In the genomic region with DNA sequence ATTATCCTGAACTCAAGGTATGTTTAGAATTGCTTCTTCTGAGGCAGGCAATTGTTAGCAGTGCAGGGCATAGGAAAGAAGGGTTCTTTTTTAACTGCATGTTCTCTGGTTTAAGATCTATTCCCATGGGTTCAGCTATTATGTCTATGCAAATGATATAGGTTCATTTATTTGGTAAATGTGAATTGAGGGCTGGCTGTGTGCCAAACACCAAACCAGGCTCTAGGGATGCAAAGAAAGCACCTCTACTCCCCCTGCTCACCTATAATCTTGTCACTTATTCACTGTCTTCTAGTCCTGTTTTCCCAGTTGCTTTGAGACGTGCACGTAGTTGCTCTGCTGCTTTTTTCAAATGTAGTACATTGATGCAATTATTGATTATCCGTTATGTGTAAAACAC, we compare ENCODE assay signal across 8 cellular contexts. TPM values are rescaled to one million over a fixed set of nuclear protein-coding genes. Genes with fewer than 3 reads are reported as not detected.
DNase-seq lines count a peak whose midpoint lies in the region; ATAC-seq and TF ChIP-seq lines count a peak whose summit lies in the region.

No MANE protein-coding gene starts in this region.

- peak overlapping the region; percentile 100 for H2AFZ ChIP-seq in PC-9

- H3K9me2 ChIP-seq in PC-9 (ENCODE audit: insufficient read depth), result no peaks in the 10 kb centered on the region

- intact Hi-C loops in PC-9 (cut with micrococcal nuclease; ENCODE audit: unreplicated experiment), result loop anchor here (10.0 kb wide), 1 partner anchor 490 kb away; no protein-coding TSS in a partner anchor
- intact Hi-C loops in esophagus squamous epithelium (cut with DNase I), result no loop called here

- H3F3A ChIP-seq in PC-9 (ENCODE audit: insufficient read depth, low read depth), result no peaks in the 10 kb centered on the region

- TF ChIP-seq CTCF in PC-9 (conservative IDR thresholded peaks at IDR 0.05), result no peak
- TF ChIP-seq CTCF in esophagus squamous epithelium (IDR thresholded peaks at IDR 0.05), result no peak

- POLR2A ChIA-PET in PC-9 (lab: Charles Lee; ENCODE audit: unreplicated experiment), result no interaction called here

- H4K20me1 ChIP-seq in PC-9 (ENCODE audit: insufficient read depth), result no peaks in the 10 kb centered on the region; the same call in 1 of the 2 replicates

- DNase-seq in PC-9 (no peak), esophagus squamous epithelium (lab: John Stamatoyannopoulos, UW) (no peak), putamen (ENCODE audit: low spot score) (peak; percentile 4), mucosa of gallbladder (ENCODE audit: low spot score) (no peak)

- H3K27ac ChIP-seq in PC-9 (no peak overlapping the region), esophagus squamous epithelium (peak overlapping the region; percentile 81 to 91 (median 88))

- no peaks in the 10 kb centered on the region for H3K27me3 ChIP-seq in PC-9 (ENCODE audit: insufficient read depth, low read depth)
- no peaks in the 10 kb centered on the region for H3K27me3 ChIP-seq in esophagus squamous epithelium

- peak overlapping the region; percentile 93 for H3K4me2 ChIP-seq in PC-9

- CTCF ChIA-PET in PC-9 (lab: Charles Lee), result no interaction called here

- H3K9me3 ChIP-seq in ES-I3 (ENCODE audit: control insufficient read depth, insufficient read depth, low read length) (no peaks in the 10 kb centered on the region; the same call in 1 of the 2 replicates), PC-9 (ENCODE audit: insufficient read depth, low read depth) (no peaks in the 10 kb centered on the region), esophagus squamous epithelium (peaks cover 0 to 13% (median 5%) of the 10 kb centered on the region in 3 donors)

- ATAC-seq in GM18868 (IDR thresholded peaks at IDR 0.05; ENCODE audit: unreplicated experiment) (no peak), HG02885 (IDR thresholded peaks at IDR 0.05; ENCODE audit: poor library complexity, unreplicated experiment) (no peak), GM21737 (IDR thresholded peaks at IDR 0.05; ENCODE audit: unreplicated experiment) (no peak)

- WGBS in esophagus squamous epithelium, 2 donors, result 72 to 77% methylated on average over 3 of the region's 3 CpGs

- H3K4me1 ChIP-seq in ES-I3 (ENCODE audit: insufficient read depth, low read length) (no peaks in the 10 kb centered on the region), PC-9 (replicated peaks; ENCODE audit: insufficient read depth) (peaks cover 14% of the 10 kb centered on the region; the same call in 1 of the 2 replicates), esophagus squamous epithelium (peaks cover 0 to 29% (median 12%) of the 10 kb centered on the region in 3 donors)

- H3K36me3 ChIP-seq in ES-I3 (ENCODE audit: insufficient read depth, low read length) (no peaks in the 10 kb centered on the region), PC-9 (ENCODE audit: low read depth) (no peaks in the 10 kb centered on the region), esophagus squamous epithelium (no peaks in the 10 kb centered on the region)

- H3K79me2 ChIP-seq in PC-9 (ENCODE audit: low read depth), result 0 out of 2 replicates have a peak, but pooled peaks cover 7% of the 10 kb centered on the region

- peak overlapping the region; percentile 88 for H3K4me3 ChIP-seq in PC-9
- peak overlapping the region; percentile 67 to 88 (median 76) for H3K4me3 ChIP-seq in esophagus squamous epithelium

- peak overlapping the region; percentile 67; the same call in 1 of the 2 replicates for H3K9ac ChIP-seq in ES-I3 (ENCODE audit: low read depth, low read length)

- TF ChIP-seq POLR2A in esophagus squamous epithelium (IDR thresholded peaks at IDR 0.05), result no peak

- BruUV-seq in PC-9 (replicated peaks; lab: Mats Ljungman, UMichigan), result no TSS peak

RNA-seq across cellular contexts. Expression of a gene that starts 0.7 kb away (rescaled TPM):
- total RNA-seq in PC-9 (2021) (9.7 and 13.5 TPM in 2 replicates), esophagus squamous epithelium (10 to 100 TPM in 3 of 4 donors, 1 to 10 TPM in 1; 9.2 to 24.6 (median 15.5) TPM), mucosa of gallbladder (29.5 TPM)
